1 cellular context compared by ENCODE assay signal in the genomic region with DNA sequence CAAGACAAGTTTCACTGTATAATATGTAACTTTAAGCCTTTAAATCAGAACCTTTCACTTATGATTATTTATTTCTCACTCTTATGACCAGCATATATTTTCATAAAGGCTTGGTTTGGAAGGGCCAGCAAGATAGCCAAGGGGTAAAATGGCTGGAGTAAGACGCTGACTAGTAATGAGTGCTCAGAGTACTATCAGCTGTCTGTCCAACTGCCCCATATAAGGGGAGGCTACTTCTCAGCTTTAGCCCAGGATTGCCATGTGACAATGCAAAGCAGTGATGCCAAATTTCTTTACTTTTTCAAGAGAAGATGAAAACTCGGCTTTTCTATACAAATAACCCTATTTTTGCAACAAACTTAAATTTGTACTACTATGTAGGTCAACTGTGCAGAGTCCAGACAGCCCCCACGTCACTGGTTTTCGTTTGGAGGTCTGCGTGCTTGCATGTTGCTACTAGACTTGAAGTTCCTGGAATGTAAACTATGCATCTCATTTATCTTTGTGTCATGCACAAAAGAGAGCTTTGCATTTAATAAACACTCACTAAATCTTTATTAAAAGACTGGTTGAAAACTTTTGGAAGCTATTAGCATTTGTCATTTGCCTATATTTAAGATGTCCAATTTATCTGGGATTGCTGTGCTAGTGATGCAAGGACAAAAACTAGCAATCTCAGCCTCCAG.
TF ChIP-seq lines count a peak whose summit lies in the region.

No MANE protein-coding gene starts in this region.

TF ChIP-seq in SK-N-SH treated with all-trans-retinoic acid at 6 μM for 48 hours, 23 proteins besides CTCF, POLR2A, EP300 and RAD21 (continued from another document):
- TF ChIP-seq, protein P1, sequence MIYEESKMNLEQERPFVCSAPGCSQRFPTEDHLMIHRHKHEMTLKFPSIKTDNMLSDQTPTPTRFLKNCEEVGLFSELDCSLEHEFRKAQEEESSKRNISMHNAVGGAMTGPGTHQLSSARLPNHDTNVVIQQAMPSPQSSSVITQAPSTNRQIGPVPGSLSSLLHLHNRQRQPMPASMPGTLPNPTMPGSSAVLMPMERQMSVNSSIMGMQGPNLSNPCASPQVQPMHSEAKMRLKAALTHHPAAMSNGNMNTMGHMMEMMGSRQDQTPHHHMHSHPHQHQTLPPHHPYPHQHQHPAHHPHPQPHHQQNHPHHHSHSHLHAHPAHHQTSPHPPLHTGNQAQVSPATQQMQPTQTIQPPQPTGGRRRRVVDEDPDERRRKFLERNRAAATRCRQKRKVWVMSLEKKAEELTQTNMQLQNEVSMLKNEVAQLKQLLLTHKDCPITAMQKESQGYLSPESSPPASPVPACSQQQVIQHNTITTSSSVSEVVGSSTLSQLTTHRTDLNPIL (CRISPR knock-in tag; IDR thresholded peaks at IDR 0.05; ENCODE audit: low read depth): no peak
- TF ChIP-seq ISL1 (CRISPR knock-in tag; IDR thresholded peaks at IDR 0.05): no peak
- peak; percentile 77; the same call in 1 of the 2 replicates for TF ChIP-seq ZC3H10 (CRISPR knock-in tag; IDR thresholded peaks at IDR 0.05)
- TF ChIP-seq, protein P2, sequence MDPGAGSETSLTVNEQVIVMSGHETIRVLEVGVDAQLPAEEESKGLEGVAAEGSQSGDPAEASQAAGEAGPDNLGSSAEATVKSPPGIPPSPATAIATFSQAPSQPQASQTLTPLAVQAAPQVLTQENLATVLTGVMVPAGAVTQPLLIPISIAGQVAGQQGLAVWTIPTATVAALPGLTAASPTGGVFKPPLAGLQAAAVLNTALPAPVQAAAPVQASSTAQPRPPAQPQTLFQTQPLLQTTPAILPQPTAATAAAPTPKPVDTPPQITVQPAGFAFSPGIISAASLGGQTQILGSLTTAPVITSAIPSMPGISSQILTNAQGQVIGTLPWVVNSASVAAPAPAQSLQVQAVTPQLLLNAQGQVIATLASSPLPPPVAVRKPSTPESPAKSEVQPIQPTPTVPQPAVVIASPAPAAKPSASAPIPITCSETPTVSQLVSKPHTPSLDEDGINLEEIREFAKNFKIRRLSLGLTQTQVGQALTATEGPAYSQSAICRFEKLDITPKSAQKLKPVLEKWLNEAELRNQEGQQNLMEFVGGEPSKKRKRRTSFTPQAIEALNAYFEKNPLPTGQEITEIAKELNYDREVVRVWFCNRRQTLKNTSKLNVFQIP (CRISPR knock-in tag; IDR thresholded peaks at IDR 0.05; ENCODE audit: borderline replicate concordance, low read depth): peak; percentile 78; the same call in 1 of the 2 replicates
- peak; percentile 89; the same call in 1 of the 2 replicates for TF ChIP-seq TOX (CRISPR knock-in tag; IDR thresholded peaks at IDR 0.05; ENCODE audit: borderline replicate concordance)
- no peak for TF ChIP-seq ZFP30 (CRISPR knock-in tag; IDR thresholded peaks at IDR 0.05)
